In genomic region chr2:38274286-38275276, GRCh38 we compare ENCODE assay signal across 8 cellular contexts.
DNase-seq lines count a peak whose midpoint lies in the region; ATAC-seq and TF ChIP-seq lines count a peak whose summit lies in the region.

No MANE protein-coding gene starts in this region.

- DNase-seq in AG08396 (ENCODE audit: low spot score), result peak; percentile 53
- peak; percentile 87 for DNase-seq in GM12865 (ENCODE audit: low read depth)
- DNase-seq in NCI-H1417 treated with DMSO at 0.1 percent for 48 hours (lab: John Stamatoyannopoulos, UW), result peak; percentile 83
- DNase-seq in epidermal melanocyte (ENCODE audit: insufficient read length, low spot score), result peak; percentile 83
- peak; percentile 53 for DNase-seq in mucosa of gallbladder (ENCODE audit: low spot score)

- ATAC-seq in SK-N-SH treated with all-trans-retinoic acid at 6 μM for 48 hours, result peak; percentile 95
- no peak for ATAC-seq in GM18505 (IDR thresholded peaks at IDR 0.05; ENCODE audit: unreplicated experiment)
- no peak for ATAC-seq in GM18858 (IDR thresholded peaks at IDR 0.05; ENCODE audit: unreplicated experiment)

- no peak for TF ChIP-seq POLR2A in GM18505 (IDR thresholded peaks at IDR 0.05; ENCODE audit: borderline replicate concordance, extremely low read depth, insufficient read depth, insufficient read length)

- peak; percentile 50 for TF ChIP-seq CTCF in GM12865 (IDR thresholded peaks at IDR 0.05; ENCODE audit: insufficient read depth, low read depth, low read length, missing control alignments)

- no peak overlapping the region for H3K4me3 ChIP-seq in GM12865 (ENCODE audit: low read depth, low read length)

TF ChIP-seq in SK-N-SH treated with all-trans-retinoic acid at 6 μM for 48 hours, 23 proteins besides CTCF, POLR2A, EP300 and RAD21:
- TF ChIP-seq ESRRG (CRISPR knock-in tag; IDR thresholded peaks at IDR 0.05), result no peak
- TF ChIP-seq ISL1 (CRISPR knock-in tag; IDR thresholded peaks at IDR 0.05), result 0 out of 2 replicates have a peak, but pooled peaks have one; percentile 21
- TF ChIP-seq OSR1 (CRISPR knock-in tag; IDR thresholded peaks at IDR 0.05), result no peak
- no peak for TF ChIP-seq ZFP30 (CRISPR knock-in tag; IDR thresholded peaks at IDR 0.05)
